In genomic region chr3:130522399-130522798, GRCh38 we compare ENCODE assay signal across 9 cellular contexts. TPM values are rescaled to one million over a fixed set of nuclear protein-coding genes. Genes with fewer than 3 reads are reported as not detected.
"Had no signal": no experiment of that assay in that cellular context is flagged by ENCODE, and none has a peak within 500 bp of the region (broad histone marks: within the 10 kb centered on the region; RNA-seq: fewer than 3 reads in every experiment).

No MANE protein-coding gene starts in this region.

- DNase-seq: GDM1, GF-D8 had no signal

- ATAC-seq: GM12878 had no signal

- H3K4me3 ChIP-seq: GM12878 had no signal

- FAIRE-seq: G401.6, GM12878, GM12891, GM12892, GM18507, GM19239 had no signal

RNA-seq across cellular contexts. Expression of gene COL6A6, which starts 5.4 kb away (rescaled TPM):
- total RNA-seq: G401, GM12878 had no signal
